Comparison of ENCODE assay signal across 8 cellular contexts in genomic region chr7:92731327-92732063, GRCh38.
DNase-seq lines count a peak whose midpoint lies in the region; ATAC-seq, FAIRE-seq and TF ChIP-seq lines count a peak whose summit lies in the region.

No MANE protein-coding gene starts in this region.

- no peak for TF ChIP-seq CTCF in fibroblast of pulmonary artery (IDR thresholded peaks at IDR 0.05; ENCODE audit: low read length, missing control alignments)
- no peak for TF ChIP-seq CTCF in A673 (conservative IDR thresholded peaks at IDR 0.05; ENCODE audit: low read depth, low read length)

- no peaks in the 10 kb centered on the region for H3K36me3 ChIP-seq in A673 (ENCODE audit: insufficient read depth, low read length, poor library complexity, severe bottlenecking)

- peaks cover 10% of the 10 kb centered on the region for H3K4me1 ChIP-seq in A673 (ENCODE audit: insufficient read depth, low read length, poor library complexity, severe bottlenecking)

- BruUV-seq in A673 (replicated peaks; lab: Mats Ljungman, UMichigan): no TSS peak

- H3K27me3 ChIP-seq in A673 (replicated peaks; ENCODE audit: insufficient read depth, low read depth, low read length, poor library complexity): no peaks in the 10 kb centered on the region

- H3K27ac ChIP-seq in A673 (ENCODE audit: low read depth, low read length, poor library complexity, severe bottlenecking): no peak overlapping the region

- peak; percentile 93 for FAIRE-seq in RCC 7860 (lab: Jason Lieb, UNC)
- peak; percentile 73 for FAIRE-seq in urothelium cell line (lab: Jason Lieb, UNC)

- POLR2A ChIA-PET in A673 (lab: Charles Lee; ENCODE audit: low non-redundant PET): no interaction called here

- DNase-seq in stimulated activated naive CD4-positive, alpha-beta T cell treated with Interleukin-2 at 50 U/mL for 16 hours (lab: John Stamatoyannopoulos, UW): peak; percentile 42
- DNase-seq in stimulated activated naive CD4-positive, alpha-beta T cell (lab: John Stamatoyannopoulos, UW): no peak
- DNase-seq in RCC 7860 (ENCODE audit: low spot score) (peak; percentile 79), fibroblast of pulmonary artery (ENCODE audit: low read depth) (peak; percentile 55), urothelium cell line (ENCODE audit: low spot score) (no peak), A673 (ENCODE audit: low spot score) (no peak), GDM1 (lab: John Stamatoyannopoulos, UW) (no peak)

- intact Hi-C loops in A673 (cut with micrococcal nuclease; ENCODE audit: unreplicated experiment): no loop called here

- no peaks in the 10 kb centered on the region for H3K9me3 ChIP-seq in A673 (ENCODE audit: low read depth, low read length, poor library complexity, severe bottlenecking)

- H3K4me3 ChIP-seq in fibroblast of pulmonary artery (replicated peaks; ENCODE audit: low read depth, low read length) (no peak overlapping the region), A673 (ENCODE audit: low read depth, low read length, poor library complexity, severe bottlenecking) (no peak overlapping the region)

- ATAC-seq in GM19023 (IDR thresholded peaks at IDR 0.05; ENCODE audit: unreplicated experiment): no peak

- CTCF ChIA-PET in A673 (lab: Charles Lee): no interaction called here

Comparison
In these comparisons a context has a peak if more than half of its experiments do, and no peak if none do; other contexts are left out.
1. DNase-seq: peak in stimulated activated naive CD4-positive, alpha-beta T cell treated with Interleukin-2 at 50 U/mL for 16 hours (single experiment), RCC 7860 (single experiment) and fibroblast of pulmonary artery (single experiment); none in stimulated activated naive CD4-positive, alpha-beta T cell (0 of 6), urothelium cell line (single experiment), A673 (single experiment) and GDM1 (single experiment).